Comparison of ENCODE assay signal across 15 cellular contexts in the genomic region with DNA sequence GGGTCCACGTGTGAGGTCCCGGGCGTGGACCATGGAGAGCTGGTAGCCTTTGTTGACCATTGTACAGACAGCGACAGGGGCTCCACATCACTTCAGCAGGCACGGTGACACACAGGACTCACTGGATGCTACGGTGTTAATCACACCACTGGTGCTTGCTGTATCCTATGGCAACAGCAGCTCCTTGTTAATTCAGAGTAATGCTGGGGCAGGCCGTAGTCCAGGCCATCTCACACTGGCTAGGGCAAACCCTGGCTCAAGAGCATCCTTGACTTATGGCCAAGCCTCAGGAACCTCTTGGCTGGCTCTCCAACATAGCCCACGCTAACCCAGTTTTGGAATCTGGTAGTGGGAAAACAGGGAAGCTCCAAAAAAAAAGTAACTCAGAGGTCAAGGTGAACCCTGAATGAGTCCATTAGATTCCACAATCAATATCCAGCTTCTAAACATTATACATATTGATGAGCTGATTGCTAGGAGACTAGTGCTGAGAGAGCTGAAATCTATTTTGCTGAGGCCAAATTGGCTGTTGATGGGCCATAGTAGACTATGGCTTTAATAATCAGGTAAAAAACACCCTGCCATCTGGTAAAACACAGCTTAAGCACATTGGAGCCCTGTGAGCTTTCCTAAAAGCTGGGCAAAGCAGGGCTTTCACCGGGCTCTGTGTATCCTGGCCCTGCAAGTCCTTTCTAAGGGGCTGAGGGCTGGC.
DNase-seq lines count a peak whose midpoint lies in the region; FAIRE-seq and TF ChIP-seq lines count a peak whose summit lies in the region.
"Had no signal": no experiment of that assay in that cellular context is flagged by ENCODE, and none has a peak within 500 bp of the region (broad histone marks: within the 10 kb centered on the region; RNA-seq: fewer than 3 reads in every experiment).

No MANE protein-coding gene starts in this region.

- no peak for TF ChIP-seq CTCF in MM.1S (IDR thresholded peaks at IDR 0.05; ENCODE audit: low read length)
- no peak for TF ChIP-seq CTCF in brain (conservative IDR thresholded peaks at IDR 0.05)
- no peak for TF ChIP-seq CTCF in osteoblast (IDR thresholded peaks at IDR 0.05; ENCODE audit: extremely low read depth, low read depth, low read length)
- TF ChIP-seq CTCF in A673 (conservative IDR thresholded peaks at IDR 0.05; ENCODE audit: low read depth, low read length): no peak

- H2AFZ ChIP-seq in MM.1S (ENCODE audit: low read length): no peak overlapping the region
- H2AFZ ChIP-seq in osteoblast (ENCODE audit: low read length): no peak overlapping the region

- intact Hi-C loops in A673 (cut with micrococcal nuclease; ENCODE audit: unreplicated experiment): no loop called here

- H3K9ac ChIP-seq in MM.1S (ENCODE audit: low read length): peak overlapping the region; percentile 50; the same call in 1 of the 2 replicates

- no TSS peak for BruUV-seq in A673 (replicated peaks; lab: Mats Ljungman, UMichigan)

- H3K4me3 ChIP-seq in MM.1S (ENCODE audit: low read length) (no peak overlapping the region), osteoblast (ENCODE audit: insufficient read depth, low read length) (no peak overlapping the region), A673 (ENCODE audit: low read depth, low read length, poor library complexity, severe bottlenecking) (no peak overlapping the region)
- H3K4me3 ChIP-seq: smooth muscle cell, thoracic aorta had no signal

- peak overlapping the region; percentile 75 to 93 (median 83) for H3K27ac Mint-ChIP-seq in brain
- H3K27ac Mint-ChIP-seq: effector memory CD8-positive, alpha-beta T cell had no signal

- H3K27ac ChIP-seq in MM.1S (ENCODE audit: low read length) (peak overlapping the region; percentile 73), osteoblast (ENCODE audit: low read depth, low read length) (no peak overlapping the region), A673 (ENCODE audit: low read depth, low read length, poor library complexity, severe bottlenecking) (no peak overlapping the region)
- H3K27ac ChIP-seq: thoracic aorta had no signal

- POLR2A ChIA-PET in A673 (lab: Charles Lee; ENCODE audit: low non-redundant PET): no interaction called here

- H4K20me1 ChIP-seq in MM.1S (ENCODE audit: insufficient read depth, low read length) (no peaks in the 10 kb centered on the region), osteoblast (ENCODE audit: insufficient read depth, low read length) (no peaks in the 10 kb centered on the region)

- CTCF ChIA-PET in A673 (lab: Charles Lee): no interaction called here

- H3K9me3 ChIP-seq in MM.1S (replicated peaks; ENCODE audit: insufficient read depth, low read length) (no peaks in the 10 kb centered on the region), osteoblast (ENCODE audit: low read depth, low read length) (no peaks in the 10 kb centered on the region), A673 (ENCODE audit: low read depth, low read length, poor library complexity, severe bottlenecking) (no peaks in the 10 kb centered on the region)
- H3K9me3 ChIP-seq: thoracic aorta had no signal

- H3K27me3 ChIP-seq in MM.1S (replicated peaks; ENCODE audit: insufficient read depth, low read length) (no peaks in the 10 kb centered on the region), osteoblast (ENCODE audit: insufficient read depth, low read length) (no peaks in the 10 kb centered on the region), A673 (replicated peaks; ENCODE audit: insufficient read depth, low read depth, low read length, poor library complexity) (no peaks in the 10 kb centered on the region)

- no peaks in the 10 kb centered on the region for H3K9me3 Mint-ChIP-seq in brain
- H3K9me3 Mint-ChIP-seq: effector memory CD8-positive, alpha-beta T cell; IgD-negative memory B cell had no signal

- H3K4me2 ChIP-seq in MM.1S (ENCODE audit: low read depth, low read length) (peak overlapping the region; percentile 33), osteoblast (ENCODE audit: insufficient read depth, low read length) (no peak overlapping the region)
- H3K4me2 ChIP-seq: smooth muscle cell had no signal

- peak overlapping the region in 3 of 5 experiments; percentile 48 to 75 (median 59) for H3K4me3 Mint-ChIP-seq in brain
- H3K4me3 Mint-ChIP-seq: effector memory CD8-positive, alpha-beta T cell; IgD-negative memory B cell had no signal

- H3F3A ChIP-seq in MM.1S (ENCODE audit: insufficient read depth, low read length): peaks cover 8% of the 10 kb centered on the region; the same call in 1 of the 2 replicates

- peaks cover 89% of the 10 kb centered on the region for H3K4me1 Mint-ChIP-seq in brain

- H3K9me2 ChIP-seq in MM.1S (replicated peaks; ENCODE audit: insufficient read depth, low read length): no peaks in the 10 kb centered on the region

- no peaks in the 10 kb centered on the region for H3K27me3 Mint-ChIP-seq in brain
- H3K27me3 Mint-ChIP-seq: effector memory CD8-positive, alpha-beta T cell; IgD-negative memory B cell had no signal

- no peaks in the 10 kb centered on the region for H3K36me3 Mint-ChIP-seq in brain

- no peak for FAIRE-seq in frontal cortex (lab: Jason Lieb, UNC)
- FAIRE-seq: A204.1 had no signal

- DNase-seq in DMS53 (lab: John Stamatoyannopoulos, UW) (peak; percentile 63), DMS53 treated with DMSO at 0.1 percent for 48 hours (lab: John Stamatoyannopoulos, UW; ENCODE audit: unreplicated experiment) (no peak), MM.1S (no peak), osteoblast (ENCODE audit: insufficient read length, low spot score, missing footprints) (peak; percentile 66), NCI-H187 treated with DMSO at 0.1 percent for 48 hours (lab: John Stamatoyannopoulos, UW) (no peak), A673 (ENCODE audit: low spot score) (no peak), frontal cortex (ENCODE audit: low spot score in 2 of 2) (no peak)
- DNase-seq: effector memory CD8-positive, alpha-beta T cell; NCI-H1436; SW 1271 had no signal

- H3K4me1 ChIP-seq in MM.1S (ENCODE audit: low read length) (peaks cover 25% of the 10 kb centered on the region), osteoblast (ENCODE audit: insufficient read depth, low read length) (no peaks in the 10 kb centered on the region), A673 (ENCODE audit: insufficient read depth, low read length, poor library complexity, severe bottlenecking) (no peaks in the 10 kb centered on the region)

- H3K36me3 ChIP-seq in MM.1S (replicated peaks; ENCODE audit: insufficient read depth, low read length): no peaks in the 10 kb centered on the region
- H3K36me3 ChIP-seq in osteoblast (ENCODE audit: insufficient read depth, low read length): no peaks in the 10 kb centered on the region
- no peaks in the 10 kb centered on the region for H3K36me3 ChIP-seq in A673 (ENCODE audit: insufficient read depth, low read length, poor library complexity, severe bottlenecking)
- H3K36me3 ChIP-seq: thoracic aorta had no signal

- no peaks in the 10 kb centered on the region for H3K79me2 ChIP-seq in MM.1S (ENCODE audit: low read length)
- H3K79me2 ChIP-seq in osteoblast (ENCODE audit: insufficient read depth, low read length): no peaks in the 10 kb centered on the region

Comparison
In these comparisons a context has a peak if more than half of its experiments do, and no peak if none do; other contexts are left out.
1. DNase-seq: peak in DMS53 (single experiment) and osteoblast (single experiment); none in DMS53 treated with DMSO at 0.1 percent for 48 hours (single experiment), MM.1S (single experiment), NCI-H187 treated with DMSO at 0.1 percent for 48 hours (single experiment), A673 (single experiment) and frontal cortex (0 of 2).